1 cellular context compared by ENCODE assay signal in genomic region chr18:76801567-76802505, GRCh38.
TF ChIP-seq lines count a peak whose summit lies in the region.

No MANE protein-coding gene starts in this region.

TF ChIP-seq in endothelial cell of umbilical vein, 7 proteins besides CTCF, POLR2A, EP300 and RAD21 (continued from another document):
- TF ChIP-seq EZH2 (IDR thresholded peaks at IDR 0.05; ENCODE audit: borderline replicate concordance, low read depth, low read length, severe bottlenecking) = no peak
